Comparison of ENCODE assay signal across 1 cellular context in the genomic region with DNA sequence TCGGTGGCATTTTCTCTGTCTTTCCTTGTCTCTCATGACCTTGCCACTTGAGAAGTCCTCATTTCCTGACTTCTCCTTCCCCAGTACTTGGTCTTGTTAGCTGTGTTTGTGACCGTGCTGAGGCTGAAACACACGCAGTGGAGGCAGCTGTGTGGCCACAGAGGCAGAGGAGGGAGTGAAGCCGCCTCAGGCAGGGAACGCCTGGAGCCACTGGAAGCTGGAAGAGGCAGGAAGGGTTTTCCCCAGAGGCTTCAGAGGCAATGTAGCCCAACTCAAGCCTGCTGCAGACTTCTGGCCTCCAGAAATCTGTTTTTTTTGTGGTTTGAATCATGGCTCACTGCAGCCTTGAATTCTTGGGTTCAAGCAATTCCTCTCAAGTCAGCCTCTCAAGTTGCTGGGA.
TF ChIP-seq lines count a peak whose summit lies in the region.

No MANE protein-coding gene starts in this region.

TF ChIP-seq in SK-N-SH, 30 proteins besides CTCF, POLR2A, EP300 and RAD21:
- TF ChIP-seq TAF1 (IDR thresholded peaks at IDR 0.05; ENCODE audit: borderline replicate concordance, low read depth, low read length) (no peak), GABPA (IDR thresholded peaks at IDR 0.05; ENCODE audit: low read depth) (no peak), ELF1 (IDR thresholded peaks at IDR 0.05) (no peak), MAX (IDR thresholded peaks at IDR 0.05; ENCODE audit: low read depth) (no peak), CHD2 (IDR thresholded peaks at IDR 0.05; ENCODE audit: low read length, partially characterized antibody) (no peak), RXRA (IDR thresholded peaks at IDR 0.05; ENCODE audit: borderline replicate concordance, low read depth) (no peak), RFX5 (IDR thresholded peaks at IDR 0.05; ENCODE audit: low read length) (no peak), USF2 (IDR thresholded peaks at IDR 0.05; ENCODE audit: borderline replicate concordance, low read depth, low read length) (no peak), NFIC (IDR thresholded peaks at IDR 0.05; ENCODE audit: borderline replicate concordance) (no peak), RCOR1 (IDR thresholded peaks at IDR 0.05; ENCODE audit: low read length) (no peak), TEAD4 (IDR thresholded peaks at IDR 0.05; ENCODE audit: borderline replicate concordance, insufficient read depth) (no peak), POLR2AphosphoS5 (IDR thresholded peaks at IDR 0.05; ENCODE audit: low read depth, low read length) (no peak), TCF12 (IDR thresholded peaks at IDR 0.05) (no peak), GATA2 (CRISPR knock-in tag; IDR thresholded peaks at IDR 0.05) (no peak), SIN3A (IDR thresholded peaks at IDR 0.05; ENCODE audit: borderline replicate concordance, low read depth, low read length) (no peak), MEF2A (IDR thresholded peaks at IDR 0.05; ENCODE audit: borderline replicate concordance, low read depth) (no peak)
